1 cellular context compared by ENCODE assay signal in genomic region chr11:44944181-44944852, GRCh38.
A peak's percentile ranks its signal among the peaks of the same experiment; 100 is the strongest.
TF ChIP-seq lines count a peak whose summit lies in the region.

No MANE protein-coding gene starts in this region.

TF ChIP-seq in K562, 482 proteins besides CTCF, POLR2A, EP300 and RAD21 (continued from another document):
- no peak for TF ChIP-seq CUX1 (CRISPR knock-in tag; IDR thresholded peaks at IDR 0.05)
- peak; percentile 81 for TF ChIP-seq ZFP36 (IDR thresholded peaks at IDR 0.05; ENCODE audit: low read depth, low read length, partially characterized antibody)
- peak; percentile 68 for TF ChIP-seq ZBTB33 (CRISPR knock-in tag; IDR thresholded peaks at IDR 0.05)
- no peak for TF ChIP-seq CBX3 (IDR thresholded peaks at IDR 0.05; ENCODE audit: borderline replicate concordance in 1 of 2, low read length in 2 of 2)
- peak; percentile 88 for TF ChIP-seq RBM25 (IDR thresholded peaks at IDR 0.05; ENCODE audit: low read depth, low read length, severe bottlenecking)
